ENCODE assay signal across 8 cellular contexts in the genomic region with DNA sequence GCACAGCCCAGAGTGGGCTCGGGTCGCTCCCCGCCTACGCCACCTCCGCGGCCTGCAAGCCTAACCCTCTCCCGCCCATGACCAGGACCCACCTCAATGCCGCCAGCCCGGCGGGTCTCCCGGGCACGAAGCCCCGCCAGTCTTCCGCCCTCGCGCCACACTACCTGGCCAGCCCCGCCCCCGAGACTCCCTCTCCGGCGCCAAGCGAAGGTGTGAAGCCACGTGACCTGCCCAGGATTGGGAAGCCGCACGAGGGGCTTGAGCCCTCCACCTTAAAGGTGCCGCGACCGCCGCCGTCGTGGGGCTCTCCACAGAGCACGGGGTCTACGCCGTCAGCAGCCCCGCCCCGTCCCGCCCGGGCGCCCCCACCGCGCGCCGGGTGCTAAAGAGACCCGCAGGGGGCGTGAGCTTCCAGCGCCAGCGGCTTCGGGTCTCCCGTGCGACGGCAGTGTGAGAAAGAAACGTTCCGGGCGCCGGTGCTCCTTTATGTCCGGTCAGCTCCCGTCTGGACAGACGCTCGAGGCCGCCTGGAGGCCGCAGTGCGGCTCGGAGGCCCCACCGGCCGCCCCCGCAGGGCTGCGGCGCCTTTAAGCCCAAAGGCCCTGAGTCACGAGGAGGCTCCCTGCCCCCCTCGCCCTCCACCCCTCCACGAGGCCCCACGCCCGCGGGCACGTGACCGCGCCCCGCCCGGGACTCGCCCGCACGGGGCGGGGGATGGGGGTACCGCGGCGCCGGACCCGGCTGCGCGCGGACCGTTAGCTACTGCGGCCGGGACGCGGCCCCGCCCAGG. TPM values are rescaled to one million over a fixed set of nuclear protein-coding genes. Genes with fewer than 3 reads are reported as not detected.
DNase-seq lines count a peak whose midpoint lies in the region; ATAC-seq and TF ChIP-seq lines count a peak whose summit lies in the region.

Gene CPEB1, minus strand, starts transcription at position 319 of the 790 bp plus-strand sequence. CDS start 18,904 bp downstream, outside the sequence.

- in situ Hi-C loops in Caki2 (cut with HindIII; ENCODE audit: low pct_unique_long_range_greater_than_20kb, low sequenced_read_pairs) = no loop called here

- H3K27me3 Mint-ChIP-seq in endodermal cell (ENCODE audit: insufficient read depth) (peaks cover 72% of the 10 kb centered on the region), mesothelial cell of epicardium (ENCODE audit: low read depth) (peaks cover 91% of the 10 kb centered on the region)

- TF ChIP-seq CTCF in endodermal cell (conservative IDR thresholded peaks at IDR 0.05) = peak; percentile 43
- TF ChIP-seq CTCF in mesothelial cell of epicardium (IDR thresholded peaks at IDR 0.05; ENCODE audit: unreplicated experiment) = no peak

- H3K4me1 ChIP-seq in endodermal cell (ENCODE audit: control insufficient read depth, insufficient read depth, low read length) = no peaks in the 10 kb centered on the region

- H3K9me3 ChIP-seq in endodermal cell (ENCODE audit: control insufficient read depth, low read length) = no peaks in the 10 kb centered on the region

- no peak within 1 kb of the TSS for H3K27ac Mint-ChIP-seq in endodermal cell
- no peak within 1 kb of the TSS for H3K27ac Mint-ChIP-seq in mesothelial cell of epicardium

- H3K4me1 Mint-ChIP-seq in endodermal cell (peaks cover 3% of the 10 kb centered on the region), mesothelial cell of epicardium (peaks cover 8% of the 10 kb centered on the region)

- peaks cover 2% of the 10 kb centered on the region for H3K36me3 Mint-ChIP-seq in endodermal cell (ENCODE audit: low read depth)
- no peaks in the 10 kb centered on the region for H3K36me3 Mint-ChIP-seq in mesothelial cell of epicardium

- ATAC-seq in HG03342 (IDR thresholded peaks at IDR 0.05; ENCODE audit: unreplicated experiment) = no peak
- no peak for ATAC-seq in left lobe of liver

- H3K27ac ChIP-seq in endodermal cell (ENCODE audit: low read depth, low read length) = no peak within 1 kb of the TSS

- H3K9ac ChIP-seq in endodermal cell (ENCODE audit: extremely low read depth, low read length, poor library complexity, severe bottlenecking) = no peak within 1 kb of the TSS

- peak; percentile 70 for DNase-seq in Caki2 (ENCODE audit: low read depth)
- peak; percentile 66 for DNase-seq in HK-2 (ENCODE audit: unreplicated experiment)
- DNase-seq in activated CD4-positive, alpha-beta T cell treated with anti-CD3 and anti-CD28 coated beads, Interleukin-2, amount 50 U/mL, for 24 hours (ENCODE audit: low read depth in 1 of 2, low spot score in 1 of 2) = peak; percentile 16 to 22
- DNase-seq in endodermal cell = peak; percentile 74
- no peak for DNase-seq in mesothelial cell of epicardium (ENCODE audit: low spot score in 2 of 2, unreplicated experiment in 2 of 2)
- DNase-seq in stimulated activated naive CD4-positive, alpha-beta T cell (lab: John Stamatoyannopoulos, UW) = peak in 4 of 6 experiments; percentile 8 to 28 (median 16)
- DNase-seq in left lobe of liver (ENCODE audit: low spot score) = no peak

- peaks cover 8% of the 10 kb centered on the region for H3K9me3 Mint-ChIP-seq in endodermal cell
- no peaks in the 10 kb centered on the region for H3K9me3 Mint-ChIP-seq in mesothelial cell of epicardium

- H3K27me3 ChIP-seq in endodermal cell (ENCODE audit: control insufficient read depth, insufficient read depth, low read length, poor library complexity, severe bottlenecking) = peaks cover 68% of the 10 kb centered on the region

- no peaks in the 10 kb centered on the region for H3K36me3 ChIP-seq in endodermal cell (ENCODE audit: control insufficient read depth, insufficient read depth, low read length)

- 16 to 19% methylated on average over 51 to 96 of the region's 96 CpGs for WGBS in endodermal cell (ENCODE audit: insufficient coverage in 1 of 2, insufficient read length in 1 of 2), 2 experiments

- peak within 1 kb of the TSS; percentile 51 for H3K4me3 Mint-ChIP-seq in endodermal cell
- peak within 1 kb of the TSS; percentile 62 for H3K4me3 Mint-ChIP-seq in mesothelial cell of epicardium

- H3K4me3 ChIP-seq in endodermal cell (ENCODE audit: low read length) = peak within 1 kb of the TSS; percentile 67

RNA-seq across cellular contexts. Expression of gene CPEB1, which starts in this region (rescaled TPM):
- total RNA-seq in Caki2 (2014; rRNA removed; shearing (Covaris generic); ENCODE audit: low replicate concordance) = 15.8 and 16.7 TPM in 2 replicates
- total RNA-seq in endodermal cell = 1 to 10 TPM; 1.0 to 1.4 TPM
- polyA plus RNA-seq in endodermal cell (2013, experiment 1 of 2) = 2.8 TPM
- 3.2 TPM for polyA plus RNA-seq in endodermal cell (2013, experiment 2 of 2)
- total RNA-seq in mesothelial cell of epicardium = 0.40 to 0.69 TPM (median 0.63 TPM) in 3 replicates
- total RNA-seq in left lobe of liver = 0.23 TPM

Comparison
In these comparisons a context has a peak if more than half of its experiments do, and no peak if none do; other contexts are left out.
1. DNase-seq: peak in Caki2 (single experiment), HK-2 (single experiment), activated CD4-positive, alpha-beta T cell treated with anti-CD3 and anti-CD28 coated beads, Interleukin-2, amount 50 U/mL, for 24 hours (2 of 2), endodermal cell (single experiment) and stimulated activated naive CD4-positive, alpha-beta T cell (4 of 6); none in mesothelial cell of epicardium (0 of 2) and left lobe of liver (single experiment).